1 cellular context compared by ENCODE assay signal in the genomic region with DNA sequence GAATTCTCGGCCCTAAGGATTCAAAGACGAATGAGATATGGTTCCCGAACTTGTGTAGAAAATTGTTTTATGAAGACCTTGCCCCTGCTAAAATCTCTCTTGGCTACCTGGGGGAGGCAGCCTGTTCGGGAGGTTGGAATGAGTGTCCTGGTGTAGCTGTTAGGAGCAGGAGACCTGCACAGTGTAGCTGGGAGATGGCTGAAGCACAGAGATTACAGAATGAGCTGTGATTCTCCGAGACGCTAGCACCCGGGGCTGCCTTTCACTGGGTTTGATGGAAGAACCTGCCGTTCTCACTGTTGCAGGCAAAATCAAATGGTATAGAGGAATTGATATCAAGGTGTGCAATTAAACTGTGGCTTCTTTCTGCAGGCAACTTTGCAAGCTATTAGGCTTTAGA.
TF ChIP-seq lines count a peak whose summit lies in the region.

No MANE protein-coding gene starts in this region.

TF ChIP-seq in GM12878, 131 proteins besides CTCF, POLR2A, EP300 and RAD21 (continued from another document):
- TF ChIP-seq, protein P1, sequence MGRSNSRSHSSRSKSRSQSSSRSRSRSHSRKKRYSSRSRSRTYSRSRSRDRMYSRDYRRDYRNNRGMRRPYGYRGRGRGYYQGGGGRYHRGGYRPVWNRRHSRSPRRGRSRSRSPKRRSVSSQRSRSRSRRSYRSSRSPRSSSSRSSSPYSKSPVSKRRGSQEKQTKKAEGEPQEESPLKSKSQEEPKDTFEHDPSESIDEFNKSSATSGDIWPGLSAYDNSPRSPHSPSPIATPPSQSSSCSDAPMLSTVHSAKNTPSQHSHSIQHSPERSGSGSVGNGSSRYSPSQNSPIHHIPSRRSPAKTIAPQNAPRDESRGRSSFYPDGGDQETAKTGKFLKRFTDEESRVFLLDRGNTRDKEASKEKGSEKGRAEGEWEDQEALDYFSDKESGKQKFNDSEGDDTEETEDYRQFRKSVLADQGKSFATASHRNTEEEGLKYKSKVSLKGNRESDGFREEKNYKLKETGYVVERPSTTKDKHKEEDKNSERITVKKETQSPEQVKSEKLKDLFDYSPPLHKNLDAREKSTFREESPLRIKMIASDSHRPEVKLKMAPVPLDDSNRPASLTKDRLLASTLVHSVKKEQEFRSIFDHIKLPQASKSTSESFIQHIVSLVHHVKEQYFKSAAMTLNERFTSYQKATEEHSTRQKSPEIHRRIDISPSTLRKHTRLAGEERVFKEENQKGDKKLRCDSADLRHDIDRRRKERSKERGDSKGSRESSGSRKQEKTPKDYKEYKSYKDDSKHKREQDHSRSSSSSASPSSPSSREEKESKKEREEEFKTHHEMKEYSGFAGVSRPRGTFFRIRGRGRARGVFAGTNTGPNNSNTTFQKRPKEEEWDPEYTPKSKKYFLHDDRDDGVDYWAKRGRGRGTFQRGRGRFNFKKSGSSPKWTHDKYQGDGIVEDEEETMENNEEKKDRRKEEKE (IDR thresholded peaks at IDR 0.05) = no peak
- TF ChIP-seq CHD2 (IDR thresholded peaks at IDR 0.05; ENCODE audit: borderline replicate concordance, low read depth, low read length) (no peak), KDM1A (IDR thresholded peaks at IDR 0.05; ENCODE audit: borderline replicate concordance) (no peak), POLR2AphosphoS5 (IDR thresholded peaks at IDR 0.05; ENCODE audit: low read length) (no peak), POLR2AphosphoS2 (IDR thresholded peaks at IDR 0.05; ENCODE audit: low read depth, low read length) (no peak), TCF3 (IDR thresholded peaks at IDR 0.05; ENCODE audit: borderline replicate concordance, insufficient read depth, low read depth, low read length) (no peak), MYC (IDR thresholded peaks at IDR 0.05; ENCODE audit: insufficient read depth, insufficient read length, insufficient replicate concordance, low read length, severe bottlenecking) (no peak)
- TF ChIP-seq, protein P2, sequence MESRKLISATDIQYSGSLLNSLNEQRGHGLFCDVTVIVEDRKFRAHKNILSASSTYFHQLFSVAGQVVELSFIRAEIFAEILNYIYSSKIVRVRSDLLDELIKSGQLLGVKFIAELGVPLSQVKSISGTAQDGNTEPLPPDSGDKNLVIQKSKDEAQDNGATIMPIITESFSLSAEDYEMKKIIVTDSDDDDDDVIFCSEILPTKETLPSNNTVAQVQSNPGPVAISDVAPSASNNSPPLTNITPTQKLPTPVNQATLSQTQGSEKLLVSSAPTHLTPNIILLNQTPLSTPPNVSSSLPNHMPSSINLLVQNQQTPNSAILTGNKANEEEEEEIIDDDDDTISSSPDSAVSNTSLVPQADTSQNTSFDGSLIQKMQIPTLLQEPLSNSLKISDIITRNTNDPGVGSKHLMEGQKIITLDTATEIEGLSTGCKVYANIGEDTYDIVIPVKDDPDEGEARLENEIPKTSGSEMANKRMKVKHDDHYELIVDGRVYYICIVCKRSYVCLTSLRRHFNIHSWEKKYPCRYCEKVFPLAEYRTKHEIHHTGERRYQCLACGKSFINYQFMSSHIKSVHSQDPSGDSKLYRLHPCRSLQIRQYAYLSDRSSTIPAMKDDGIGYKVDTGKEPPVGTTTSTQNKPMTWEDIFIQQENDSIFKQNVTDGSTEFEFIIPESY (IDR thresholded peaks at IDR 0.05) = no peak
